26 cellular contexts compared by ENCODE assay signal in the genomic region with DNA sequence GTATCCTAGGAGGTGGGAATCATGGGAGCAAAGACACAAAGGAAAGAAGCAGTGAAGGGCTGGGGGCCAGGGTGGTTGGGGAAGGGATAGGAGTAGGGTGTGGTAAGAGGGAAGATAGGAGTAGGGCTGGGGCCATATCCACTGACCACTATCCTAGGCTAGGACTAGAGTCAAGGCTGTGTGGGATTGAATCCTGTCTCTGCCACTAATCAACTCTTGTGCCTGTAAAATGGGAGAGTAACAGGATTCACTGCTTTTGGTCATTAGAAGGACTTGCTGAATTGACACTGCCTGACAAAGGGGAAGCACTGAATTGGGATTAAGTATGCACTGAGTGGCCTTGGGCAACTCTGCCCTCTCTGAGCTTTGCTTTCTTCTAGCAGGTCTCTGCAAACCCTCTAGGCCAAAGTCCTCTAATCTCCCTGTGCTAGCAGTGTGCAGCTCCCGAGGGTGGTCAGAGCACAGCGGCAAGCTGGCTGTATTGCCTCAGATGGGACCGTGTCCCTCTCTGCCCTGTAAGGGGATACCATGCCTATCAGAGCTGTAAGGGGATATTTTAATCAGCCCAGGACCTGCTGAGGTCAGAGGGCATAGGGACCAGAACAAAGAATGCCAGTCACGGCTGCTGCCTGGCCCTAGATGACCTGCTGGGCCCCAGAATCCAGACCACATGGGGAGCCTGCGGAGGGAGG. TPM values are rescaled to one million over a fixed set of nuclear protein-coding genes. Genes with fewer than 3 reads are reported as not detected.
"Had no signal": no experiment of that assay in that cellular context is flagged by ENCODE, and none has a peak within 500 bp of the region (broad histone marks: within the 10 kb centered on the region; RNA-seq: fewer than 3 reads in every experiment).

No MANE protein-coding gene starts in this region.

- H3K36me3 ChIP-seq: heart left ventricle, right atrium auricular region, suprapubic skin, upper lobe of right lung had no signal

- H3K4me3 Mint-ChIP-seq: activated CD4-positive, alpha-beta memory T cell treated with anti-CD3 and anti-CD28 coated beads for 36 hours; activated CD8-positive, alpha-beta memory T cell treated with anti-CD3 and anti-CD28 coated beads, Interleukin-2, amount 10 ng/mL, durations not matched to agents 7 days and 5 days; activated T-cell treated with anti-CD3 and anti-CD28 coated beads, Interleukin-2, amount 50 U/mL, for 24 hours; central memory CD8-positive, alpha-beta T cell; immature natural killer cell; naive thymus-derived CD4-positive, alpha-beta T cell; T-cell had no signal

- H3K27ac Mint-ChIP-seq: activated CD4-positive, alpha-beta memory T cell treated with anti-CD3 and anti-CD28 coated beads for 36 hours; activated CD8-positive, alpha-beta memory T cell treated with anti-CD3 and anti-CD28 coated beads, Interleukin-2, amount 10 ng/mL, durations not matched to agents 7 days and 5 days; activated T-cell treated with anti-CD3 and anti-CD28 coated beads, Interleukin-2, amount 50 U/mL, for 24 hours; immature natural killer cell; T-cell had no signal

- H3K9ac ChIP-seq: SK-N-SH had no signal

- H3K4me1 Mint-ChIP-seq: central memory CD8-positive, alpha-beta T cell had no signal

- H3K4me2 ChIP-seq: SK-N-SH had no signal

- H3K36me3 Mint-ChIP-seq: activated CD4-positive, alpha-beta memory T cell treated with anti-CD3 and anti-CD28 coated beads for 36 hours; activated CD8-positive, alpha-beta memory T cell treated with anti-CD3 and anti-CD28 coated beads, Interleukin-2, amount 10 ng/mL, durations not matched to agents 7 days and 5 days; immature natural killer cell; naive thymus-derived CD4-positive, alpha-beta T cell; T-cell had no signal

- H3K9me2 ChIP-seq: SK-N-SH had no signal

- H3K27me3 ChIP-seq: heart left ventricle, right atrium auricular region, suprapubic skin, upper lobe of right lung had no signal

- H3K27ac ChIP-seq: suprapubic skin, upper lobe of right lung, VCaP had no signal

- DNase-seq: activated CD4-positive, alpha-beta memory T cell treated with anti-CD3 and anti-CD28 coated beads for 36 hours; activated CD8-positive, alpha-beta memory T cell treated with anti-CD3 and anti-CD28 coated beads, Interleukin-2, amount 10 ng/mL, durations not matched to agents 7 days and 5 days; activated effector memory CD4-positive, alpha-beta T cell treated with Interleukin-2 at 50 U/mL for 16 hours; activated naive CD4-positive, alpha-beta T cell treated with anti-CD3 and anti-CD28 coated beads, Interleukin-2, amount 50 U/mL, for 16 hours; activated T-cell treated with anti-CD3 and anti-CD28 coated beads, Interleukin-2, amount 50 U/mL, for 24 hours; cortex of kidney; effector memory CD4-positive, alpha-beta T cell; foreskin fibroblast; immature natural killer cell; left cardiac atrium; mammary epithelial cell; naive thymus-derived CD4-positive, alpha-beta T cell; SK-N-SH; stimulated activated CD4-positive, alpha-beta T cell treated with anti-CD3 and anti-CD28 coated beads, Interleukin-4, amount 100 ng/mL, for 4 hours; stimulated activated CD8-positive, alpha-beta memory T cell treated with anti-CD3 and anti-CD28 coated beads, Interleukin-4, amount 100 ng/mL, for 48 hours; stimulated activated naive CD8-positive, alpha-beta T cell treated with anti-CD3 and anti-CD28 coated beads, Interleukin-15, Interleukin-2, amounts not matched to agents 100 U/mL and 50 U/mL, for 24 hours; T-cell; T1000; upper lobe of right lung had no signal

- H3K4me3 ChIP-seq: heart left ventricle, mucosa of descending colon, right atrium auricular region, smooth muscle cell, suprapubic skin, upper lobe of right lung had no signal

- H3K9me3 Mint-ChIP-seq: activated CD4-positive, alpha-beta memory T cell treated with anti-CD3 and anti-CD28 coated beads for 36 hours; activated T-cell treated with anti-CD3 and anti-CD28 coated beads, Interleukin-2, amount 50 U/mL, for 24 hours; central memory CD8-positive, alpha-beta T cell; T-cell had no signal

- ATAC-seq: naive thymus-derived CD4-positive, alpha-beta T cell; stimulated activated naive CD8-positive, alpha-beta T cell treated with anti-CD3 and anti-CD28 coated beads, Interleukin-15, Interleukin-2, amounts not matched to agents 100 U/mL and 50 U/mL, for 24 hours; T-cell had no signal

- H3K9me3 ChIP-seq: heart left ventricle, mucosa of descending colon, right atrium auricular region, SK-N-SH, suprapubic skin, upper lobe of right lung had no signal

RNA-seq across cellular contexts. Expression of a gene that starts 12.4 kb away (rescaled TPM):
- total RNA-seq: activated CD4-positive, alpha-beta memory T cell treated with anti-CD3 and anti-CD28 coated beads for 36 hours had no signal
- polyA plus RNA-seq: naive thymus-derived CD4-positive, alpha-beta T cell had no signal
